Comparison of ENCODE assay signal across 26 cellular contexts in genomic region chr1:57254006-57254405, GRCh38.
DNase-seq lines count a peak whose midpoint lies in the region; ATAC-seq lines count a peak whose summit lies in the region.
"Had no signal": no experiment of that assay in that cellular context is flagged by ENCODE, and none has a peak within 500 bp of the region (broad histone marks: within the 10 kb centered on the region; RNA-seq: fewer than 3 reads in every experiment).

No MANE protein-coding gene starts in this region.

- H3K27ac Mint-ChIP-seq in effector memory CD8-positive, alpha-beta T cell: no peak overlapping the region
- H3K27ac Mint-ChIP-seq in stimulated activated memory B cell treated with anti-CD40 and anti-IgM and Interleukin-4, amounts not matched to agents 10 μg/mL and 1 μg/mL and 100 μg/mL, for 72 hours: no peak overlapping the region
- H3K27ac Mint-ChIP-seq: activated CD8-positive, alpha-beta T cell treated with anti-CD3 and anti-CD28 coated beads for 36 hours; mesothelial cell of epicardium; nephron; progenitor cell of endocrine pancreas; stimulated activated naive CD8-positive, alpha-beta T cell treated with anti-CD3 and anti-CD28 coated beads, Interleukin-15, amount 100 ng/mL, for 72 hours; T-helper 2 cell treated with Interferon-gamma antibody and Interleukin-4, amounts not matched to agents 5 μg/mL and 100 μg/mL, for 36 hours had no signal

- no peaks in the 10 kb centered on the region for H3K36me3 Mint-ChIP-seq in effector memory CD8-positive, alpha-beta T cell (ENCODE audit: insufficient read depth)
- H3K36me3 Mint-ChIP-seq in stimulated activated memory B cell treated with anti-CD40 and anti-IgM and Interleukin-4, amounts not matched to agents 10 μg/mL and 1 μg/mL and 100 μg/mL, for 72 hours: no peaks in the 10 kb centered on the region
- H3K36me3 Mint-ChIP-seq: mesothelial cell of epicardium had no signal

- DNase-seq in Daoy (ENCODE audit: low read depth): peak; percentile 33
- peak; percentile 43 for DNase-seq in NCI-H226
- peak; percentile 26 for DNase-seq in cerebellum (ENCODE audit: low spot score)
- peak; percentile 10 for DNase-seq in occipital lobe (lab: John Stamatoyannopoulos, UW)
- DNase-seq in HuH-7 (ENCODE audit: low spot score): no peak
- no peak for DNase-seq in effector memory CD8-positive, alpha-beta T cell
- no peak for DNase-seq in posterior cingulate gyrus
- DNase-seq: activated CD8-positive, alpha-beta T cell treated with anti-CD3 and anti-CD28 coated beads for 36 hours; amniotic stem cell; cerebellar nuclear complex; COR-L47; esophagus squamous epithelium; glutamatergic neuron; left colon; NCI-H187; NCI-H446; RPMI8226; stimulated activated CD4-positive, alpha-beta T cell treated with anti-CD3 and anti-CD28 coated beads, Interleukin-2, amount 100 ng/mL, for 48 hours; stimulated activated naive CD8-positive, alpha-beta T cell treated with anti-CD3 and anti-CD28 coated beads, Interleukin-15, amount 100 ng/mL, for 72 hours; transverse colon had no signal

- peaks cover 0 to 9% of the 10 kb centered on the region in 2 donors for H3K27me3 Mint-ChIP-seq in effector memory CD8-positive, alpha-beta T cell
- H3K27me3 Mint-ChIP-seq in stimulated activated memory B cell treated with anti-CD40 and anti-IgM and Interleukin-4, amounts not matched to agents 10 μg/mL and 1 μg/mL and 100 μg/mL, for 72 hours: no peaks in the 10 kb centered on the region
- H3K27me3 Mint-ChIP-seq: progenitor cell of endocrine pancreas; stimulated activated naive CD8-positive, alpha-beta T cell treated with anti-CD3 and anti-CD28 coated beads, Interleukin-15, amount 100 ng/mL, for 72 hours had no signal

- intact Hi-C loops in posterior cingulate gyrus (cut with DNase I): no loop called here

- no peak overlapping the region for H3K4me3 Mint-ChIP-seq in effector memory CD8-positive, alpha-beta T cell
- H3K4me3 Mint-ChIP-seq in stimulated activated memory B cell treated with anti-CD40 and anti-IgM and Interleukin-4, amounts not matched to agents 10 μg/mL and 1 μg/mL and 100 μg/mL, for 72 hours: no peak overlapping the region
- H3K4me3 Mint-ChIP-seq: activated CD8-positive, alpha-beta T cell treated with anti-CD3 and anti-CD28 coated beads for 36 hours; mesothelial cell of epicardium; nephron; stimulated activated naive CD8-positive, alpha-beta T cell treated with anti-CD3 and anti-CD28 coated beads, Interleukin-15, amount 100 ng/mL, for 72 hours; T-helper 2 cell treated with Interferon-gamma antibody and Interleukin-4, amounts not matched to agents 5 μg/mL and 100 μg/mL, for 36 hours had no signal

- ATAC-seq in effector memory CD8-positive, alpha-beta T cell (replicated peaks): no peak
- ATAC-seq in stimulated activated memory B cell treated with anti-CD40 and anti-IgM and Interleukin-4, amounts not matched to agents 10 μg/mL and 1 μg/mL and 100 μg/mL, for 72 hours: no peak
- ATAC-seq: activated CD8-positive, alpha-beta T cell treated with anti-CD3 and anti-CD28 coated beads for 36 hours; HCT116; left colon; stimulated activated naive CD8-positive, alpha-beta T cell treated with anti-CD3 and anti-CD28 coated beads, Interleukin-15, amount 100 ng/mL, for 72 hours had no signal

- no peaks in the 10 kb centered on the region for H3K9me3 Mint-ChIP-seq in effector memory CD8-positive, alpha-beta T cell
- H3K9me3 Mint-ChIP-seq in stimulated activated memory B cell treated with anti-CD40 and anti-IgM and Interleukin-4, amounts not matched to agents 10 μg/mL and 1 μg/mL and 100 μg/mL, for 72 hours: no peaks in the 10 kb centered on the region
- H3K9me3 Mint-ChIP-seq: nephron; T-helper 2 cell treated with Interferon-gamma antibody and Interleukin-4, amounts not matched to agents 5 μg/mL and 100 μg/mL, for 36 hours had no signal

- H3K4me1 Mint-ChIP-seq in effector memory CD8-positive, alpha-beta T cell (ENCODE audit: low read depth in 2 of 2): peaks cover 0 to under 1% of the 10 kb centered on the region in 2 donors
- no peaks in the 10 kb centered on the region for H3K4me1 Mint-ChIP-seq in stimulated activated memory B cell treated with anti-CD40 and anti-IgM and Interleukin-4, amounts not matched to agents 10 μg/mL and 1 μg/mL and 100 μg/mL, for 72 hours
- H3K4me1 Mint-ChIP-seq: stimulated activated naive CD8-positive, alpha-beta T cell treated with anti-CD3 and anti-CD28 coated beads, Interleukin-15, amount 100 ng/mL, for 72 hours had no signal

Comparison
In these comparisons a context has a peak if more than half of its experiments do, and no peak if none do; other contexts are left out.
1. DNase-seq: peak in Daoy (single experiment), NCI-H226 (single experiment), cerebellum (single experiment) and occipital lobe (single experiment); none in HuH-7 (single experiment), effector memory CD8-positive, alpha-beta T cell (0 of 3) and posterior cingulate gyrus (0 of 10).